Comparison of ENCODE assay signal across 17 cellular contexts in the genomic region with DNA sequence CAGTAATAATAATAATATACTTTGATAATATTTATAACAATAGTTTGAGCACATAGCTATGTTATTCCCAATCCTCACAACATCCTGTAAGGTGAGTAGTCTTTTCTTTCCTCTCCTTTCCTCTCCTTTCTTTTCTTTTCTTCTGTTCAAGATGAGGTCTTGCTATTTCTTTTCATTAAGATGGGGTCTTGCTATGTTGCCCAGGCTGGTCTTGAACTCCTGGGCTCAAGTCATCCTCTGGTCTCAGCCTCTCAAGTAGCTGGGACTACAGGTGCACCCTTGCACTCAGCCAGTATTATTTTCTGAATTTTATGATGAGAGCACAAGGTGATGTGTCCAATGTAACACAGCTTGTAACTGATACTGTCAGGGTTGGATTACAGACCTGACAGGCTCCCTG.
"Had no signal": no experiment of that assay in that cellular context is flagged by ENCODE, and none has a peak within 500 bp of the region (broad histone marks: within the 10 kb centered on the region; RNA-seq: fewer than 3 reads in every experiment).

No MANE protein-coding gene starts in this region.

- H3K4me3 Mint-ChIP-seq: immature natural killer cell; memory B cell; natural killer cell treated with Interleukin-12 subunit alpha and Interleukin-12 subunit beta and Interleukin-15 and Interleukin-18, amount 100 ng/mL, for 72 hours; neural progenitor cell had no signal

- DNase-seq: dermis blood vessel endothelial cell; esophagus squamous epithelium; foreskin fibroblast; glutamatergic neuron; immature natural killer cell; left ventricle myocardium inferior; lower lobe of right lung; midbrain; nucleus accumbens; ovary; small intestine; stimulated activated CD4-positive, alpha-beta T cell treated with anti-CD3 and anti-CD28 coated beads, Interleukin-12 subunit alpha, Interleukin-12 subunit beta, amount 100 ng/mL, for 4 hours; stimulated activated naive CD4-positive, alpha-beta T cell treated with Interleukin-2 at 50 U/mL for 16 hours; trophoblast cell had no signal

- H3K27ac Mint-ChIP-seq: immature natural killer cell; memory B cell; natural killer cell treated with Interleukin-12 subunit alpha and Interleukin-12 subunit beta and Interleukin-15 and Interleukin-18, amount 100 ng/mL, for 72 hours; neural progenitor cell had no signal

- H3K36me3 Mint-ChIP-seq: immature natural killer cell; memory B cell; natural killer cell treated with Interleukin-12 subunit alpha and Interleukin-12 subunit beta and Interleukin-15 and Interleukin-18, amount 100 ng/mL, for 72 hours; neural progenitor cell had no signal

- H3K4me1 Mint-ChIP-seq: immature natural killer cell, memory B cell had no signal

- H3K9me3 Mint-ChIP-seq: immature natural killer cell; memory B cell; natural killer cell treated with Interleukin-12 subunit alpha and Interleukin-12 subunit beta and Interleukin-15 and Interleukin-18, amount 100 ng/mL, for 72 hours; neural progenitor cell had no signal
